ENCODE assay signal across 20 cellular contexts in the genomic region with DNA sequence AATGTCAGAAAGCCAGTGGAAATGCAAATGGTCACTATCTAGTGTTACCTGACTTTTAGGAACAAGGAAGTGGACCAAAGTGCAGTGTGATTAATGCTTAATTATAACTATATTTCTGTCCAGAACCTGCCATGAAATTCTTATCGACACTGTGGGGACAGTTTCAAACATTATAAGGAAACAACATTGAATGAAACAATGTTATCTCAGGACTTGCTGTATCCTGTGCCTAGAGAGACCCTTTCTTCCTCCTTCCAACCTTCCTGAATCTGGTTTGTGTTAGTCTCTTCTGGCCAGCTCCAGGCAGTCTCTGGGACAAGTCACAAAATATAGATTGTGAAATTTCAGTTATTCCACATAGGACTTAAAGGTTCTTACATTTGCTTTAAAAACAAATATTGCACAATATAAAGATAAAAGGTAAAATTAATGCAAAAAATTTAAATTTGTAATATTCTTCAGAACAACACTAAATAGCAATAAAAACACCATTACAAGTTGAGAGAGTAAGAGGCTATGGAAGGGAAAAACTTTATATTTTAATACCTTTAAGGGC.
"Had no signal": no experiment of that assay in that cellular context is flagged by ENCODE, and none has a peak within 500 bp of the region (broad histone marks: within the 10 kb centered on the region; RNA-seq: fewer than 3 reads in every experiment).

No MANE protein-coding gene starts in this region.

- H3K9me3 ChIP-seq: heart left ventricle, neutrophil, right atrium auricular region, sigmoid colon, stomach had no signal

- ATAC-seq: effector memory CD8-positive, alpha-beta T cell; heart left ventricle; naive thymus-derived CD8-positive, alpha-beta T cell had no signal

- FAIRE-seq: frontal cortex, islet of Langerhans, urothelium cell line had no signal

- H3K27ac ChIP-seq: heart left ventricle, neutrophil, right atrium auricular region, sigmoid colon, skin epidermis, stomach had no signal

- H3K36me3 ChIP-seq: heart left ventricle, neutrophil, right atrium auricular region, sigmoid colon, stomach had no signal

- H3K27me3 ChIP-seq: heart left ventricle, neutrophil, right atrium auricular region, sigmoid colon had no signal

- H3K4me3 ChIP-seq: heart left ventricle, right atrium auricular region, sigmoid colon, skin epidermis, stomach had no signal

- H3K4me1 ChIP-seq: heart left ventricle, right atrium auricular region, sigmoid colon, stomach had no signal

- DNase-seq: effector memory CD8-positive, alpha-beta T cell; erythroblast; heart left ventricle; hippocampal formation; kidney glomerular epithelial cell; mammary epithelial cell; naive thymus-derived CD8-positive, alpha-beta T cell; posterior cingulate gyrus; sigmoid colon; stimulated activated CD4-positive, alpha-beta T cell treated with anti-CD3 and anti-CD28 coated beads, Interleukin-12 subunit alpha, Interleukin-12 subunit beta, amount 100 ng/mL, for 4 hours; stimulated activated naive CD4-positive, alpha-beta T cell; stomach; substantia nigra; trophoblast cell had no signal
